In genomic region chr11:102293873-102294601, GRCh38 we compare ENCODE assay signal across 8 cellular contexts. TPM values are rescaled to one million over a fixed set of nuclear protein-coding genes. Genes with fewer than 3 reads are reported as not detected.
DNase-seq lines count a peak whose midpoint lies in the region; ATAC-seq and TF ChIP-seq lines count a peak whose summit lies in the region.

No MANE protein-coding gene starts in this region.

- no peaks in the 10 kb centered on the region for H4K20me1 ChIP-seq in GM23338 (replicated peaks; ENCODE audit: insufficient read depth)

- H3K4me3 ChIP-seq in GM23338 (no peak overlapping the region), WERI-Rb-1 (ENCODE audit: low read depth, low read length) (no peak overlapping the region), fibroblast of villous mesenchyme (ENCODE audit: low read depth, low read length) (no peak overlapping the region)

- H3K27me3 Mint-ChIP-seq in GM23338 (ENCODE audit: insufficient read depth, low read depth, poor library complexity), result no peaks in the 10 kb centered on the region

- ATAC-seq in Right ventricle myocardium superior (ENCODE audit: poor library complexity), result peak; percentile 81
- ATAC-seq in Right ventricle myocardium inferior, result no peak
- ATAC-seq in GM23338, result peak; percentile 62
- ATAC-seq in sciatic nerve, result peak; percentile 84

- H3K36me3 ChIP-seq in GM23338 (ENCODE audit: insufficient read depth) (no peaks in the 10 kb centered on the region), WERI-Rb-1 (no peaks in the 10 kb centered on the region)

- H3F3A ChIP-seq in GM23338 (replicated peaks; ENCODE audit: low read depth), result no peaks in the 10 kb centered on the region

- no peaks in the 10 kb centered on the region; the same call in 1 of the 2 replicates for H3K4me1 ChIP-seq in GM23338 (ENCODE audit: insufficient read depth)

- H3K4me1 Mint-ChIP-seq in GM23338, result peaks cover 7% of the 10 kb centered on the region

- H3K4me3 Mint-ChIP-seq in GM23338, result no peak overlapping the region

- TF ChIP-seq CTCF in GM23338 (conservative IDR thresholded peaks at IDR 0.05; ENCODE audit: low read depth in 2 of 2), result peak; percentile 76
- TF ChIP-seq CTCF in WERI-Rb-1 (IDR thresholded peaks at IDR 0.05; ENCODE audit: low read depth, low read length), result peak; percentile 59
- TF ChIP-seq CTCF in fibroblast of villous mesenchyme (IDR thresholded peaks at IDR 0.05; ENCODE audit: insufficient read depth, low read depth, low read length), result peak; percentile 76

- H3K9me2 ChIP-seq in GM23338 (ENCODE audit: insufficient read depth), result no peaks in the 10 kb centered on the region

- DNase-seq in Right ventricle myocardium superior (no peak), Right ventricle myocardium inferior (ENCODE audit: missing footprints) (no peak), GM23338 (ENCODE audit: low spot score) (peak; percentile 65), KG1 (lab: John Stamatoyannopoulos, UW) (peak; percentile 79), WERI-Rb-1 (no peak), fibroblast of villous mesenchyme (ENCODE audit: low read depth) (peak; percentile 64), sciatic nerve (ENCODE audit: low spot score) (no peak), T1000 (lab: John Stamatoyannopoulos, UW) (no peak)

- no peaks in the 10 kb centered on the region for H3K9me3 Mint-ChIP-seq in GM23338

- intact Hi-C loops in Right ventricle myocardium superior (cut with DNase I) (no loop called here), Right ventricle myocardium inferior (cut with DNase I) (loop anchor here (10.0 kb wide), 1 partner anchor 371 kb away; no protein-coding TSS in a partner anchor), sciatic nerve (cut with DNase I) (no loop called here)

- no peak overlapping the region for H3K27ac Mint-ChIP-seq in GM23338

- H3K4me2 ChIP-seq in GM23338, result no peak overlapping the region

- H3K27ac ChIP-seq in GM23338 (ENCODE audit: low read depth), result no peak overlapping the region
- no peak overlapping the region for H3K27ac ChIP-seq in WERI-Rb-1

- H3K36me3 Mint-ChIP-seq in GM23338 (ENCODE audit: low read depth), result no peaks in the 10 kb centered on the region

- H3K79me2 ChIP-seq in GM23338 (replicated peaks; ENCODE audit: insufficient read depth), result no peaks in the 10 kb centered on the region

- H3K27me3 ChIP-seq in GM23338 (ENCODE audit: insufficient read depth) (no peaks in the 10 kb centered on the region), WERI-Rb-1 (ENCODE audit: insufficient read depth, low read depth, severe bottlenecking) (no peaks in the 10 kb centered on the region)

- H3K9me3 ChIP-seq in WERI-Rb-1 (ENCODE audit: severe bottlenecking), result peaks cover 2% of the 10 kb centered on the region

- no peak overlapping the region for H2AFZ ChIP-seq in GM23338

TF ChIP-seq in GM23338, 12 proteins besides CTCF, POLR2A, EP300 and RAD21 (continues in another document):
- TF ChIP-seq ZNF114 (CRISPR knock-in tag; IDR thresholded peaks at IDR 0.05) (no peak), EZH2phosphoT487 (IDR thresholded peaks at IDR 0.05; ENCODE audit: unreplicated experiment) (no peak), EZH2 (IDR thresholded peaks at IDR 0.05; ENCODE audit: low read depth, unreplicated experiment) (no peak), JUNB (IDR thresholded peaks at IDR 0.05; ENCODE audit: unreplicated experiment) (no peak), ZNF331 (CRISPR knock-in tag; IDR thresholded peaks at IDR 0.05; ENCODE audit: low read depth) (no peak), STAT1 (IDR thresholded peaks at IDR 0.05; ENCODE audit: unreplicated experiment) (no peak), REST (IDR thresholded peaks at IDR 0.05; ENCODE audit: unreplicated experiment) (no peak), ETS1 (IDR thresholded peaks at IDR 0.05) (no peak), POLR2AphosphoS5 (IDR thresholded peaks at IDR 0.05; ENCODE audit: low read depth) (no peak), CREB1 (CRISPR knock-in tag; IDR thresholded peaks at IDR 0.05; ENCODE audit: low read depth) (no peak), NANOG (IDR thresholded peaks at IDR 0.05; ENCODE audit: borderline replicate concordance) (no peak)

RNA-seq across cellular contexts. Expression of gene BIRC3, which starts 23.2 kb away (rescaled TPM):
- 10.5 TPM for total RNA-seq in Right ventricle myocardium superior
- total RNA-seq in Right ventricle myocardium inferior, result 10.6 TPM
- 0.03 TPM in 1 of 2 replicates, not detected in the other for total RNA-seq in GM23338 (2014; rRNA removed; shearing (Covaris generic))
- polyA plus RNA-seq in GM23338 (2016; fragmentation: Nextera tagmentation; extraction: Ambion mirVana), result 0.42 TPM in 1 of 2 replicates, not detected in the other
- total RNA-seq in fibroblast of villous mesenchyme, result 0.64 and 8.2 TPM in 2 replicates
- total RNA-seq in sciatic nerve, result 22.3 TPM

RNA-seq across cellular contexts. Expression of gene BIRC2, which starts 53.0 kb away (rescaled TPM):
- total RNA-seq in Right ventricle myocardium superior, result 30.4 TPM
- total RNA-seq in Right ventricle myocardium inferior, result 32.4 TPM
- total RNA-seq in GM23338 (2014; rRNA removed; shearing (Covaris generic)), result 25.2 and 38.2 TPM in 2 replicates
- 15.3 and 15.7 TPM in 2 replicates for polyA plus RNA-seq in GM23338 (2016; fragmentation: Nextera tagmentation; extraction: Ambion mirVana)
- 63.5 and 108 TPM in 2 replicates for total RNA-seq in fibroblast of villous mesenchyme
- 66.7 TPM for total RNA-seq in sciatic nerve

Comparison
In these comparisons a context has a peak if more than half of its experiments do, and no peak if none do; other contexts are left out.
1. DNase-seq: peak in GM23338 (single experiment), KG1 (single experiment) and fibroblast of villous mesenchyme (single experiment); none in Right ventricle myocardium superior (single experiment), Right ventricle myocardium inferior (single experiment), WERI-Rb-1 (single experiment), sciatic nerve (single experiment) and T1000 (single experiment).
2. Peak in every context shown above with its lines, with median percentiles within 50 percentile points of each other: CTCF ChIP-seq.